Comparison of ENCODE assay signal across 8 cellular contexts in genomic region chr3:139677341-139678155, GRCh38. TPM values are rescaled to one million over a fixed set of nuclear protein-coding genes. Genes with fewer than 3 reads are reported as not detected.
DNase-seq lines count a peak whose midpoint lies in the region; ATAC-seq and TF ChIP-seq lines count a peak whose summit lies in the region.

Gene NMNAT3 (minus strand): TSS chr3:139677972. CDS start chr3:139627724, 50,248 bp downstream.

- H3K36me3 ChIP-seq in HUES6 (ENCODE audit: control insufficient read depth, insufficient read depth, low read length) (no peaks in the 10 kb centered on the region), osteoblast (ENCODE audit: insufficient read depth, low read length) (no peaks in the 10 kb centered on the region)

- peak; percentile 98 for ATAC-seq in GM21390 (IDR thresholded peaks at IDR 0.05; ENCODE audit: unreplicated experiment)

- intact Hi-C loops in head of caudate nucleus (cut with DNase I), result no loop called here

- H3K79me2 ChIP-seq in osteoblast (ENCODE audit: insufficient read depth, low read length), result no peaks in the 10 kb centered on the region

- peak; percentile 38 for DNase-seq in COLO829 (ENCODE audit: low spot score)
- peak; percentile 63 for DNase-seq in RPMI7951 (ENCODE audit: low read depth)
- peak; percentile 90 for DNase-seq in activated naive CD4-positive, alpha-beta T cell treated with anti-CD3 and anti-CD28 coated beads, Interleukin-2, amount 10 ng/mL, durations not matched to agents 7 days and 5 days
- peak; percentile 69 to 94 (median 87) for DNase-seq in head of caudate nucleus
- no peak for DNase-seq in osteoblast (ENCODE audit: insufficient read length, low spot score, missing footprints)
- peak; percentile 83 for DNase-seq in superior temporal gyrus (ENCODE audit: extremely low spot score)

- H3K27me3 Mint-ChIP-seq in activated naive CD4-positive, alpha-beta T cell treated with anti-CD3 and anti-CD28 coated beads, Interleukin-2, amount 10 ng/mL, durations not matched to agents 7 days and 5 days, result peaks cover 20% of the 10 kb centered on the region

- H3K27me3 ChIP-seq in HUES6 (ENCODE audit: control insufficient read depth, insufficient read depth, low read length) (peaks cover 43% of the 10 kb centered on the region), osteoblast (ENCODE audit: insufficient read depth, low read length) (no peaks in the 10 kb centered on the region)

- TF ChIP-seq CTCF in osteoblast (IDR thresholded peaks at IDR 0.05; ENCODE audit: extremely low read depth, low read depth, low read length), result no peak

- peak within 1 kb of the TSS; percentile 56 for H2AFZ ChIP-seq in osteoblast (ENCODE audit: low read length)

- peak within 1 kb of the TSS; percentile 57 for H3K4me2 ChIP-seq in osteoblast (ENCODE audit: insufficient read depth, low read length)

- no peaks in the 10 kb centered on the region for H4K20me1 ChIP-seq in osteoblast (ENCODE audit: insufficient read depth, low read length)

- H3K4me1 ChIP-seq in HUES6 (ENCODE audit: control insufficient read depth, insufficient read depth, low read length) (peaks cover 21% of the 10 kb centered on the region), osteoblast (ENCODE audit: insufficient read depth, low read length) (no peaks in the 10 kb centered on the region)

- no peaks in the 10 kb centered on the region for H3K9me3 Mint-ChIP-seq in activated naive CD4-positive, alpha-beta T cell treated with anti-CD3 and anti-CD28 coated beads, Interleukin-2, amount 10 ng/mL, durations not matched to agents 7 days and 5 days

- H3K9ac ChIP-seq in HUES6 (ENCODE audit: low read length), result peak within 1 kb of the TSS; percentile 28

- CTCF ChIA-PET in activated naive CD4-positive, alpha-beta T cell treated with anti-CD3 and anti-CD28 coated beads, Interleukin-2, amount 10 ng/mL, durations not matched to agents 7 days and 5 days (lab: Charles Lee), result no interaction called here

- peak within 1 kb of the TSS; percentile 21 for H3K27ac Mint-ChIP-seq in activated naive CD4-positive, alpha-beta T cell treated with anti-CD3 and anti-CD28 coated beads, Interleukin-2, amount 10 ng/mL, durations not matched to agents 7 days and 5 days

- peaks cover 7% of the 10 kb centered on the region for H3K4me1 Mint-ChIP-seq in activated naive CD4-positive, alpha-beta T cell treated with anti-CD3 and anti-CD28 coated beads, Interleukin-2, amount 10 ng/mL, durations not matched to agents 7 days and 5 days

- H3K9me3 ChIP-seq in HUES6 (ENCODE audit: control insufficient read depth, insufficient read depth, low read depth, low read length), result no peaks in the 10 kb centered on the region
- H3K9me3 ChIP-seq in osteoblast (ENCODE audit: low read depth, low read length), result no peaks in the 10 kb centered on the region

- H3K27ac ChIP-seq in HUES6 (ENCODE audit: low read depth, low read length) (no peak within 1 kb of the TSS), osteoblast (ENCODE audit: low read depth, low read length) (no peak within 1 kb of the TSS)

- H3K4me3 ChIP-seq in HUES6 (ENCODE audit: low read depth, low read length) (peak within 1 kb of the TSS; percentile 64), osteoblast (ENCODE audit: insufficient read depth, low read length) (peak within 1 kb of the TSS; percentile 53)

- no peaks in the 10 kb centered on the region for H3K36me3 Mint-ChIP-seq in activated naive CD4-positive, alpha-beta T cell treated with anti-CD3 and anti-CD28 coated beads, Interleukin-2, amount 10 ng/mL, durations not matched to agents 7 days and 5 days

- H3K4me3 Mint-ChIP-seq in activated naive CD4-positive, alpha-beta T cell treated with anti-CD3 and anti-CD28 coated beads, Interleukin-2, amount 10 ng/mL, durations not matched to agents 7 days and 5 days, result peak within 1 kb of the TSS; percentile 72

RNA-seq across cellular contexts. Expression of gene NMNAT3, which starts in this region (rescaled TPM):
- 0.29 and 1.9 TPM in 2 replicates for total RNA-seq in RPMI7951 (2014; rRNA removed; shearing (Covaris generic))
- total RNA-seq in osteoblast, result 0.36 and 0.59 TPM in 2 replicates
